In the genomic region with DNA sequence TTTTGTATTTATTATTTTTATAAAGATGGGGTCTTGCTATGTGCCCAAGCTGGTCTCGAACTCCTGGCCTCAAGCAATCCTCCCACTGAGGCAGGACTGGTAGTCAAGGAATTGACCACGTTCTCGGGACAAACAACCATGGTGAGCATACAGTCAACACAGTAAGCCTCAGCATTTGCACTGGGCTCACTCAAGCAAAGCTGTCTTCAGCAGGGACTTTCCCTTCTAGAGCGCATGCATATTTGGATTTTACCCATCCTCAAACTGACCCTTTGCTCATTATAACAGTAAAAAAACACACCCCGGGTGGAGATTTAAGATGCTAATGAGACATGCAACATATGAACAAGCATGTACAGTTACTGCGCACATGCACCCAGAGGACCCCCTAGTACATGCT, we compare ENCODE assay signal across 17 cellular contexts. TPM values are rescaled to one million over a fixed set of nuclear protein-coding genes. Genes with fewer than 3 reads are reported as not detected.
A peak's percentile ranks its signal among the peaks of the same experiment; 100 is the strongest.
DNase-seq lines count a peak whose midpoint lies in the region; ATAC-seq and TF ChIP-seq lines count a peak whose summit lies in the region.
"Had no signal": no experiment of that assay in that cellular context is flagged by ENCODE, and none has a peak within 500 bp of the region (broad histone marks: within the 10 kb centered on the region; RNA-seq: fewer than 3 reads in every experiment).

No MANE protein-coding gene starts in this region.

- intact Hi-C loops in activated naive CD4-positive, alpha-beta T cell treated with anti-CD3 and anti-CD28 coated beads for 36 hours (cut with micrococcal nuclease) = no loop called here
- intact Hi-C loops in left ventricle myocardium superior (cut with micrococcal nuclease) (no loop called here), CD14-positive monocyte (cut with micrococcal nuclease) (no loop called here)

- peaks cover 5% of the 10 kb centered on the region for H3K4me1 ChIP-seq in Karpas-422 (ENCODE audit: low read length)
- H3K4me1 ChIP-seq: upper lobe of right lung had no signal

- H3K9ac ChIP-seq in Karpas-422 (ENCODE audit: low read length) = no peak overlapping the region

- no peaks in the 10 kb centered on the region for H3K9me2 ChIP-seq in Karpas-422 (replicated peaks; ENCODE audit: insufficient read depth, low read length)

- peaks cover 14% of the 10 kb centered on the region for H3K27me3 Mint-ChIP-seq in activated naive CD4-positive, alpha-beta T cell treated with anti-CD3 and anti-CD28 coated beads for 36 hours (ENCODE audit: low read depth)
- peaks cover 0 to 3% (median 1%) of the 10 kb centered on the region in 3 donors for H3K27me3 Mint-ChIP-seq in CD14-positive monocyte (ENCODE audit: low read depth in 3 of 3)

- H3K9me3 ChIP-seq in Karpas-422 (ENCODE audit: low read length) = no peaks in the 10 kb centered on the region
- H3K9me3 ChIP-seq: upper lobe of right lung had no signal

- peak; percentile 7 for DNase-seq in Karpas-422
- DNase-seq in activated naive CD4-positive, alpha-beta T cell treated with anti-CD3 and anti-CD28 coated beads for 36 hours = no peak
- no peak for DNase-seq in left ventricle myocardium superior
- no peak for DNase-seq in CD14-positive monocyte (ENCODE audit: low spot score)
- no peak for DNase-seq in stimulated activated naive CD4-positive, alpha-beta T cell treated with Interleukin-2 at 50 U/mL for 16 hours (lab: John Stamatoyannopoulos, UW)
- DNase-seq: activated CD4-positive, alpha-beta T cell treated with anti-CD3 and anti-CD28 coated beads for 36 hours; activated T-cell treated with anti-CD3 and anti-CD28 coated beads, Interleukin-2, amount 50 U/mL, for 24 hours; left cardiac atrium; naive thymus-derived CD8-positive, alpha-beta T cell; NCI-H1436; NCI-H526; upper lobe of right lung had no signal

- H3K9me3 Mint-ChIP-seq in activated naive CD4-positive, alpha-beta T cell treated with anti-CD3 and anti-CD28 coated beads for 36 hours = no peaks in the 10 kb centered on the region
- peaks cover 0 to 6% (median 0%) of the 10 kb centered on the region in 7 donors for H3K9me3 Mint-ChIP-seq in CD14-positive monocyte
- H3K9me3 Mint-ChIP-seq: activated T-cell treated with anti-CD3 and anti-CD28 coated beads, Interleukin-2, amount 50 U/mL, for 24 hours; naive thymus-derived CD8-positive, alpha-beta T cell; T-helper 1 cell treated with Interleukin-12 subunit alpha and Interleukin-12 subunit beta and Interleukin-4 antibody, amounts not matched to agents 30 μg/mL and 1 μg/mL, for 36 hours had no signal

- no peak overlapping the region for H3K27ac Mint-ChIP-seq in activated naive CD4-positive, alpha-beta T cell treated with anti-CD3 and anti-CD28 coated beads for 36 hours
- H3K27ac Mint-ChIP-seq in CD14-positive monocyte = no peak overlapping the region
- H3K27ac Mint-ChIP-seq: activated CD4-positive, alpha-beta T cell treated with anti-CD3 and anti-CD28 coated beads for 36 hours; activated T-cell treated with anti-CD3 and anti-CD28 coated beads, Interleukin-2, amount 50 U/mL, for 24 hours; naive thymus-derived CD8-positive, alpha-beta T cell; T-helper 1 cell treated with Interleukin-12 subunit alpha and Interleukin-12 subunit beta and Interleukin-4 antibody, amounts not matched to agents 30 μg/mL and 1 μg/mL, for 36 hours had no signal

- H3K27me3 ChIP-seq in Karpas-422 (ENCODE audit: low read length) = no peaks in the 10 kb centered on the region
- H3K27me3 ChIP-seq: upper lobe of right lung had no signal

- H3K4me1 Mint-ChIP-seq in activated naive CD4-positive, alpha-beta T cell treated with anti-CD3 and anti-CD28 coated beads for 36 hours (ENCODE audit: low read depth) = no peaks in the 10 kb centered on the region
- peaks cover 12% of the 10 kb centered on the region for H3K4me1 Mint-ChIP-seq in CD14-positive monocyte
- H3K4me1 Mint-ChIP-seq: naive thymus-derived CD8-positive, alpha-beta T cell had no signal

- no peak overlapping the region for H3K4me3 ChIP-seq in Karpas-422 (ENCODE audit: low read length)
- H3K4me3 ChIP-seq: K562, upper lobe of right lung had no signal

- ATAC-seq in GM18505 (IDR thresholded peaks at IDR 0.05; ENCODE audit: unreplicated experiment) (peak; percentile 93), GM21367 (IDR thresholded peaks at IDR 0.05; ENCODE audit: unreplicated experiment) (peak; percentile 83), HG02885 (IDR thresholded peaks at IDR 0.05; ENCODE audit: poor library complexity, unreplicated experiment) (peak; percentile 97), left ventricle myocardium superior (no peak)
- ATAC-seq: activated CD4-positive, alpha-beta T cell treated with anti-CD3 and anti-CD28 coated beads for 36 hours; K562; left cardiac atrium; naive thymus-derived CD8-positive, alpha-beta T cell; upper lobe of right lung had no signal

- CTCF ChIA-PET in activated naive CD4-positive, alpha-beta T cell treated with anti-CD3 and anti-CD28 coated beads for 36 hours (lab: Charles Lee) = no interaction called here

- no peaks in the 10 kb centered on the region for H3K79me2 ChIP-seq in Karpas-422 (ENCODE audit: low read length)

- TF ChIP-seq POLR2A in GM18505 (IDR thresholded peaks at IDR 0.05; ENCODE audit: borderline replicate concordance, extremely low read depth, insufficient read depth, insufficient read length) = no peak

- no peak overlapping the region for H3K4me3 Mint-ChIP-seq in activated naive CD4-positive, alpha-beta T cell treated with anti-CD3 and anti-CD28 coated beads for 36 hours
- H3K4me3 Mint-ChIP-seq in CD14-positive monocyte = no peak overlapping the region
- H3K4me3 Mint-ChIP-seq: activated CD4-positive, alpha-beta T cell treated with anti-CD3 and anti-CD28 coated beads for 36 hours; activated T-cell treated with anti-CD3 and anti-CD28 coated beads, Interleukin-2, amount 50 U/mL, for 24 hours; naive thymus-derived CD8-positive, alpha-beta T cell; T-helper 1 cell treated with Interleukin-12 subunit alpha and Interleukin-12 subunit beta and Interleukin-4 antibody, amounts not matched to agents 30 μg/mL and 1 μg/mL, for 36 hours had no signal

- no peak overlapping the region for H3K27ac ChIP-seq in Karpas-422 (ENCODE audit: low read length)
- H3K27ac ChIP-seq: upper lobe of right lung had no signal

- H3K36me3 ChIP-seq in Karpas-422 (ENCODE audit: insufficient read depth, low read length) = no peaks in the 10 kb centered on the region
- H3K36me3 ChIP-seq: upper lobe of right lung had no signal

- no peaks in the 10 kb centered on the region for H4K20me1 ChIP-seq in Karpas-422 (ENCODE audit: insufficient read depth, low read depth, low read length)

- TF ChIP-seq CTCF in CD14-positive monocyte (IDR thresholded peaks at IDR 0.05) = no peak

- no peak overlapping the region for H3K4me2 ChIP-seq in Karpas-422 (ENCODE audit: low read depth, low read length, poor library complexity, severe bottlenecking)

- H3K36me3 Mint-ChIP-seq in activated naive CD4-positive, alpha-beta T cell treated with anti-CD3 and anti-CD28 coated beads for 36 hours (ENCODE audit: low read depth) = no peaks in the 10 kb centered on the region
- H3K36me3 Mint-ChIP-seq in CD14-positive monocyte = no peaks in the 10 kb centered on the region
- H3K36me3 Mint-ChIP-seq: naive thymus-derived CD8-positive, alpha-beta T cell had no signal

- no peak overlapping the region for H2AFZ ChIP-seq in Karpas-422 (ENCODE audit: low read length)

RNA-seq across cellular contexts. Expression of a gene that starts 41.4 kb away (rescaled TPM):
- total RNA-seq in Karpas-422 (2014; rRNA removed; shearing (Covaris generic); ENCODE audit: low replicate concordance) = 34.3 and 57.7 TPM in 2 replicates
- 10 to 100 TPM; 23.7 to 25.5 TPM for total RNA-seq in activated naive CD4-positive, alpha-beta T cell treated with anti-CD3 and anti-CD28 coated beads for 36 hours
- total RNA-seq in left ventricle myocardium superior = 19.7 TPM
- polyA plus RNA-seq in CD14-positive monocyte = 10 to 100 TPM; 19.9 to 20.2 TPM

RNA-seq across cellular contexts. Expression of a gene that starts 41.6 kb away (rescaled TPM):
- total RNA-seq in Karpas-422 (2014; rRNA removed; shearing (Covaris generic); ENCODE audit: low replicate concordance) = 58.3 and 74.7 TPM in 2 replicates
- 10 to 100 TPM; 60.7 to 60.9 TPM for total RNA-seq in activated naive CD4-positive, alpha-beta T cell treated with anti-CD3 and anti-CD28 coated beads for 36 hours
- total RNA-seq in left ventricle myocardium superior = 41.5 TPM
- polyA plus RNA-seq in CD14-positive monocyte = 1 to 10 TPM; 2.2 to 7.6 TPM
